In the genomic region with DNA sequence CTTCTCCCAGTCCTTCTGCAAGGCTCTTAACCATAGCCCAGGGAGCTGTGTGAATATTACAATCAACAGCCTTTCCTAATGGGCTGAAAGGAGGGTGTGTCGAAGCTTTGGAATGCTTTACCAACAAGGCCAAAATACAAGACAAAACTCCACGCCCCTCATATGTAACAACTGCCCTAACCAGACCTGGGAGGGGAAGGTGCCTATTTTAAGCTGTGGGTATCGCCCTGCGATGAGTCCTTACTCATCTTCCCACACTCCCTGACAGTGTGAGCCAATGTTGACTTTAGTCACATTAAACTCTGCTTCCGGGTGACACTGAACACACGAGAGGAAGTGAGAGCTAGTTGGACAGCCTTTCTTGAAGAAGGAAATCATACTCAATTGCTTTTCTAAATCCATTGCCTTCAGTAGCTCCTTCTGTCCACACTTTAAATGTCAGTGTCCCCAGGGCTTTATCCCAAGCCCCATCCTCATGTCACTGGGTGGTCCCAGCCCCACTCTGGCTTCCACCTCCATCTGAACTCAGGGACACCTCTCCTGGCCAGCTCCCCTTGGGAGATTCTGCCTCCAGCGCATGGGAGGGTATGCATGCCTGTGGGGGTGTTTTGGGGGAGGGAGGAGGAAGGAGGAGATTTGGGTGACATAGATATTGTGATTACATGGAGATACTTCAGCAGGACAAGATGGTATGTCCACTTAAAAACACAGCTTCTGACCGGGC, we compare ENCODE assay signal across 1 cellular context.
TF ChIP-seq lines count a peak whose summit lies in the region.

No MANE protein-coding gene starts in this region.

TF ChIP-seq in HepG2, 621 proteins besides CTCF, POLR2A, EP300 and RAD21 (continued from another document and continues in another):
- TF ChIP-seq, protein P1, sequence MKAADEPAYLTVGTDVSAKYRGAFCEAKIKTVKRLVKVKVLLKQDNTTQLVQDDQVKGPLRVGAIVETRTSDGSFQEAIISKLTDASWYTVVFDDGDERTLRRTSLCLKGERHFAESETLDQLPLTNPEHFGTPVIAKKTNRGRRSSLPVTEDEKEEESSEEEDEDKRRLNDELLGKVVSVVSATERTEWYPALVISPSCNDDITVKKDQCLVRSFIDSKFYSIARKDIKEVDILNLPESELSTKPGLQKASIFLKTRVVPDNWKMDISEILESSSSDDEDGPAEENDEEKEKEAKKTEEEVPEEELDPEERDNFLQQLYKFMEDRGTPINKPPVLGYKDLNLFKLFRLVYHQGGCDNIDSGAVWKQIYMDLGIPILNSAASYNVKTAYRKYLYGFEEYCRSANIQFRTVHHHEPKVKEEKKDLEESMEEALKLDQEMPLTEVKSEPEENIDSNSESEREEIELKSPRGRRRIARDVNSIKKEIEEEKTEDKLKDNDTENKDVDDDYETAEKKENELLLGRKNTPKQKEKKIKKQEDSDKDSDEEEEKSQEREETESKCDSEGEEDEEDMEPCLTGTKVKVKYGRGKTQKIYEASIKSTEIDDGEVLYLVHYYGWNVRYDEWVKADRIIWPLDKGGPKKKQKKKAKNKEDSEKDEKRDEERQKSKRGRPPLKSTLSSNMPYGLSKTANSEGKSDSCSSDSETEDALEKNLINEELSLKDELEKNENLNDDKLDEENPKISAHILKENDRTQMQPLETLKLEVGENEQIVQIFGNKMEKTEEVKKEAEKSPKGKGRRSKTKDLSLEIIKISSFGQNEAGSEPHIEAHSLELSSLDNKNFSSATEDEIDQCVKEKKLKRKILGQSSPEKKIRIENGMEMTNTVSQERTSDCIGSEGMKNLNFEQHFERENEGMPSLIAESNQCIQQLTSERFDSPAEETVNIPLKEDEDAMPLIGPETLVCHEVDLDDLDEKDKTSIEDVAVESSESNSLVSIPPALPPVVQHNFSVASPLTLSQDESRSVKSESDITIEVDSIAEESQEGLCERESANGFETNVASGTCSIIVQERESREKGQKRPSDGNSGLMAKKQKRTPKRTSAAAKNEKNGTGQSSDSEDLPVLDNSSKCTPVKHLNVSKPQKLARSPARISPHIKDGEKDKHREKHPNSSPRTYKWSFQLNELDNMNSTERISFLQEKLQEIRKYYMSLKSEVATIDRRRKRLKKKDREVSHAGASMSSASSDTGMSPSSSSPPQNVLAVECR (CRISPR knock-in tag; IDR thresholded peaks at IDR 0.05; ENCODE audit: borderline replicate concordance): peak; percentile 29; the same call in 1 of the 2 replicates
- TF ChIP-seq ZNF674 (CRISPR knock-in tag; IDR thresholded peaks at IDR 0.05; ENCODE audit: low read depth) (no peak), MBD4 (IDR thresholded peaks at IDR 0.05; ENCODE audit: borderline replicate concordance, low read length) (no peak), PHF5A (CRISPR knock-in tag; IDR thresholded peaks at IDR 0.05; ENCODE audit: low read depth, unreplicated experiment) (no peak), ZNF354B (CRISPR knock-in tag; IDR thresholded peaks at IDR 0.05) (no peak), EED (CRISPR knock-in tag; IDR thresholded peaks at IDR 0.05) (no peak), HHEX (CRISPR knock-in tag; IDR thresholded peaks at IDR 0.05) (no peak), PBX3 (CRISPR knock-in tag; IDR thresholded peaks at IDR 0.05; ENCODE audit: borderline replicate concordance) (no peak), ZNF280D (CRISPR knock-in tag; IDR thresholded peaks at IDR 0.05) (no peak), ZNF33B (CRISPR knock-in tag; IDR thresholded peaks at IDR 0.05) (no peak), ZNF713 (CRISPR knock-in tag; IDR thresholded peaks at IDR 0.05) (no peak), BCL6 (CRISPR knock-in tag; IDR thresholded peaks at IDR 0.05) (no peak), ZNF556 (CRISPR knock-in tag; IDR thresholded peaks at IDR 0.05; ENCODE audit: borderline replicate concordance) (no peak), PAX8 (CRISPR knock-in tag; IDR thresholded peaks at IDR 0.05; ENCODE audit: borderline replicate concordance) (no peak), ZFY (CRISPR knock-in tag; IDR thresholded peaks at IDR 0.05) (no peak), ZNF761 (CRISPR knock-in tag; conservative IDR thresholded peaks at IDR 0.05) (no peak), HDAC6 (IDR thresholded peaks at IDR 0.05; ENCODE audit: low read depth, low read length) (no peak), ZBTB1 (CRISPR knock-in tag; IDR thresholded peaks at IDR 0.05; ENCODE audit: borderline replicate concordance) (no peak), HCFC1 (IDR thresholded peaks at IDR 0.05; ENCODE audit: low read depth, low read length) (no peak), ZSCAN12 (CRISPR knock-in tag; IDR thresholded peaks at IDR 0.05) (no peak), SNRNP70 (IDR thresholded peaks at IDR 0.05; ENCODE audit: low read depth, low read length) (no peak), RBAK (CRISPR knock-in tag; IDR thresholded peaks at IDR 0.05) (no peak), ZNF446 (CRISPR knock-in tag; IDR thresholded peaks at IDR 0.05) (no peak)
- TF ChIP-seq, protein P2, sequence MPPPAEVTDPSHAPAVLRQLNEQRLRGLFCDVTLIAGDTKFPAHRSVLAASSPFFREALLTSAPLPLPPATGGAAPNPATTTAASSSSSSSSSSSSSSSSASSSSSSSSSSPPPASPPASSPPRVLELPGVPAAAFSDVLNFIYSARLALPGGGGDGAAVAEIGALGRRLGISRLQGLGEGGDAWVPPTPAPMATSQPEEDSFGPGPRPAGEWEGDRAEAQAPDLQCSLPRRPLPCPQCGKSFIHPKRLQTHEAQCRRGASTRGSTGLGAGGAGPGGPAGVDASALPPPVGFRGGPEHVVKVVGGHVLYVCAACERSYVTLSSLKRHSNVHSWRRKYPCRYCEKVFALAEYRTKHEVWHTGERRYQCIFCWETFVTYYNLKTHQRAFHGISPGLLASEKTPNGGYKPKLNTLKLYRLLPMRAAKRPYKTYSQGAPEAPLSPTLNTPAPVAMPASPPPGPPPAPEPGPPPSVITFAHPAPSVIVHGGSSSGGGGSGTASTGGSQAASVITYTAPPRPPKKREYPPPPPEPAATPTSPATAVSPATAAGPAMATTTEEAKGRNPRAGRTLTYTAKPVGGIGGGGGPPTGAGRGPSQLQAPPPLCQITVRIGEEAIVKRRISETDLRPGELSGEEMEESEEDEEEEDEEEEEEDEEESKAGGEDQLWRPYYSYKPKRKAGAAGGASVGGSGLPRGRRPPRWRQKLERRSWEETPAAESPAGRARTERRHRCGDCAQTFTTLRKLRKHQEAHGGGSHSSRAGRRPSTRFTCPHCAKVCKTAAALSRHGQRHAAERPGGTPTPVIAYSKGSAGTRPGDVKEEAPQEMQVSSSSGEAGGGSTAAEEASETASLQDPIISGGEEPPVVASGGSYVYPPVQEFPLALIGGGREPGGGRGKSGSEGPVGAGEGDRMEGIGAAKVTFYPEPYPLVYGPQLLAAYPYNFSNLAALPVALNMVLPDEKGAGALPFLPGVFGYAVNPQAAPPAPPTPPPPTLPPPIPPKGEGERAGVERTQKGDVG (CRISPR knock-in tag; IDR thresholded peaks at IDR 0.05; ENCODE audit: borderline replicate concordance): no peak
- TF ChIP-seq, protein P3, sequence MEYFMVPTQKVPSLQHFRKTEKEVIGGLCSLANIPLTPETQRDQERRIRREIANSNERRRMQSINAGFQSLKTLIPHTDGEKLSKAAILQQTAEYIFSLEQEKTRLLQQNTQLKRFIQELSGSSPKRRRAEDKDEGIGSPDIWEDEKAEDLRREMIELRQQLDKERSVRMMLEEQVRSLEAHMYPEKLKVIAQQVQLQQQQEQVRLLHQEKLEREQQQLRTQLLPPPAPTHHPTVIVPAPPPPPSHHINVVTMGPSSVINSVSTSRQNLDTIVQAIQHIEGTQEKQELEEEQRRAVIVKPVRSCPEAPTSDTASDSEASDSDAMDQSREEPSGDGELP (IDR thresholded peaks at IDR 0.05; ENCODE audit: borderline replicate concordance, low read depth): no peak
- TF ChIP-seq, protein P4, sequence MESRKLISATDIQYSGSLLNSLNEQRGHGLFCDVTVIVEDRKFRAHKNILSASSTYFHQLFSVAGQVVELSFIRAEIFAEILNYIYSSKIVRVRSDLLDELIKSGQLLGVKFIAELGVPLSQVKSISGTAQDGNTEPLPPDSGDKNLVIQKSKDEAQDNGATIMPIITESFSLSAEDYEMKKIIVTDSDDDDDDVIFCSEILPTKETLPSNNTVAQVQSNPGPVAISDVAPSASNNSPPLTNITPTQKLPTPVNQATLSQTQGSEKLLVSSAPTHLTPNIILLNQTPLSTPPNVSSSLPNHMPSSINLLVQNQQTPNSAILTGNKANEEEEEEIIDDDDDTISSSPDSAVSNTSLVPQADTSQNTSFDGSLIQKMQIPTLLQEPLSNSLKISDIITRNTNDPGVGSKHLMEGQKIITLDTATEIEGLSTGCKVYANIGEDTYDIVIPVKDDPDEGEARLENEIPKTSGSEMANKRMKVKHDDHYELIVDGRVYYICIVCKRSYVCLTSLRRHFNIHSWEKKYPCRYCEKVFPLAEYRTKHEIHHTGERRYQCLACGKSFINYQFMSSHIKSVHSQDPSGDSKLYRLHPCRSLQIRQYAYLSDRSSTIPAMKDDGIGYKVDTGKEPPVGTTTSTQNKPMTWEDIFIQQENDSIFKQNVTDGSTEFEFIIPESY (CRISPR knock-in tag; IDR thresholded peaks at IDR 0.05): no peak
- TF ChIP-seq, protein P5, sequence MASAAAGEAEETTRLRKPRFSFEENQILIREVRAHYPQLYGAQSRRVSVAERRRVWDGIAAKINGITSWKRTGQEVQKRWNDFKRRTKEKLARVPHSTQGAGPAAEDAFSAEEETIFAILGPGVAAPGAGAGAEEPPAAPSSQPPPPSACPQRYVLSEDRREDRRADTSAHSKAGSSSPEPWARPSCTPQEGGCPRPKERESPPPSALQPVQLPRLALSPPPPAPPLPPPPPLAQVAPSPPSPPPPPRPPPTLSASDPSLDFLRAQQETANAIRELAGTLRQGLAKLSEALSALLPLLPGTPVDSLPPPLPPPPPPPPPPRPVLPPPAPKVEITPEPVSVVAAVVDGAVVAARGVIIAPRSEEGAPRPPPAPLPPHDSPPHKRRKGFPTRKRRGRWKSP (CRISPR knock-in tag; IDR thresholded peaks at IDR 0.05): no peak
- TF ChIP-seq, protein P6, sequence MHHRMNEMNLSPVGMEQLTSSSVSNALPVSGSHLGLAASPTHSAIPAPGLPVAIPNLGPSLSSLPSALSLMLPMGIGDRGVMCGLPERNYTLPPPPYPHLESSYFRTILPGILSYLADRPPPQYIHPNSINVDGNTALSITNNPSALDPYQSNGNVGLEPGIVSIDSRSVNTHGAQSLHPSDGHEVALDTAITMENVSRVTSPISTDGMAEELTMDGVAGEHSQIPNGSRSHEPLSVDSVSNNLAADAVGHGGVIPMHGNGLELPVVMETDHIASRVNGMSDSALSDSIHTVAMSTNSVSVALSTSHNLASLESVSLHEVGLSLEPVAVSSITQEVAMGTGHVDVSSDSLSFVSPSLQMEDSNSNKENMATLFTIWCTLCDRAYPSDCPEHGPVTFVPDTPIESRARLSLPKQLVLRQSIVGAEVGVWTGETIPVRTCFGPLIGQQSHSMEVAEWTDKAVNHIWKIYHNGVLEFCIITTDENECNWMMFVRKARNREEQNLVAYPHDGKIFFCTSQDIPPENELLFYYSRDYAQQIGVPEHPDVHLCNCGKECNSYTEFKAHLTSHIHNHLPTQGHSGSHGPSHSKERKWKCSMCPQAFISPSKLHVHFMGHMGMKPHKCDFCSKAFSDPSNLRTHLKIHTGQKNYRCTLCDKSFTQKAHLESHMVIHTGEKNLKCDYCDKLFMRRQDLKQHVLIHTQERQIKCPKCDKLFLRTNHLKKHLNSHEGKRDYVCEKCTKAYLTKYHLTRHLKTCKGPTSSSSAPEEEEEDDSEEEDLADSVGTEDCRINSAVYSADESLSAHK (CRISPR knock-in tag; IDR thresholded peaks at IDR 0.05; ENCODE audit: borderline replicate concordance): no peak
